Comparison of ENCODE assay signal across 29 cellular contexts in genomic region chr22:40705918-40706682, GRCh38. TPM values are rescaled to one million over a fixed set of nuclear protein-coding genes. Genes with fewer than 3 reads are reported as not detected.
"Had no signal": no experiment of that assay in that cellular context is flagged by ENCODE, and none has a peak within 500 bp of the region (broad histone marks: within the 10 kb centered on the region; RNA-seq: fewer than 3 reads in every experiment).

No MANE protein-coding gene starts in this region.

- H3K9ac ChIP-seq: neural progenitor cell, parathyroid adenoma had no signal

- H3K9me3 ChIP-seq: left lung, suprapubic skin, transverse colon had no signal

- FAIRE-seq: endothelial cell of umbilical vein, frontal cortex had no signal

- H3K36me3 ChIP-seq: esophagus squamous epithelium, left lung, neural progenitor cell, suprapubic skin, transverse colon had no signal

- ATAC-seq: left cardiac atrium; left lung; naive thymus-derived CD4-positive, alpha-beta T cell; sciatic nerve; stimulated activated naive CD8-positive, alpha-beta T cell treated with anti-CD3 and anti-CD28 coated beads, Interleukin-15, amount 100 ng/mL, for 72 hours had no signal

- H2AFZ ChIP-seq: neural progenitor cell, parathyroid adenoma had no signal

- H3K27ac ChIP-seq: coronary artery, esophagus squamous epithelium, left lung, neural progenitor cell, parathyroid adenoma, suprapubic skin, transverse colon had no signal

- H3K27me3 ChIP-seq: esophagus squamous epithelium, left lung, neural progenitor cell, suprapubic skin, transverse colon had no signal

- DNase-seq: dermis blood vessel endothelial cell; effector memory CD4-positive, alpha-beta T cell; erythroblast; esophagus squamous epithelium; head of caudate nucleus; left cardiac atrium; left lung; mesenchymal stem cell; midbrain; naive thymus-derived CD4-positive, alpha-beta T cell; stimulated activated CD4-positive, alpha-beta T cell treated with anti-CD3 and anti-CD28 coated beads, Interleukin-12 subunit alpha, Interleukin-12 subunit beta, amount 100 ng/mL, for 4 hours; stimulated activated CD4-positive, alpha-beta T cell treated with anti-CD3 and anti-CD28 coated beads, Interleukin-1b, Interleukin-23, amount 100 ng/mL, for 48 hours; stimulated activated CD4-positive, alpha-beta T cell treated with anti-CD3 and anti-CD28 coated beads, Interleukin-4, amount 100 ng/mL, for 1 hour; stimulated activated CD8-positive, alpha-beta memory T cell treated with anti-CD3 and anti-CD28 coated beads, Interleukin-4, amount 100 ng/mL, for 48 hours; stimulated activated naive CD4-positive, alpha-beta T cell; stimulated activated naive CD8-positive, alpha-beta T cell treated with anti-CD3 and anti-CD28 coated beads, Interleukin-15, amount 100 ng/mL, for 72 hours; transverse colon had no signal

- H3K4me1 ChIP-seq: parathyroid adenoma had no signal

- H3K4me3 ChIP-seq: coronary artery, esophagus squamous epithelium, left lung, neural progenitor cell, smooth muscle cell, suprapubic skin, transverse colon had no signal

- H3K4me2 ChIP-seq: neural progenitor cell, smooth muscle cell had no signal

- H3K79me2 ChIP-seq: parathyroid adenoma had no signal

- H3K4me3 Mint-ChIP-seq: naive thymus-derived CD4-positive, alpha-beta T cell; nephron; neural progenitor cell; stimulated activated naive CD8-positive, alpha-beta T cell treated with anti-CD3 and anti-CD28 coated beads, Interleukin-15, amount 100 ng/mL, for 72 hours had no signal

- H3K4me1 Mint-ChIP-seq: stimulated activated naive CD8-positive, alpha-beta T cell treated with anti-CD3 and anti-CD28 coated beads, Interleukin-15, amount 100 ng/mL, for 72 hours had no signal

- H3K27ac Mint-ChIP-seq: naive thymus-derived CD4-positive, alpha-beta T cell; progenitor cell of endocrine pancreas; stimulated activated naive CD8-positive, alpha-beta T cell treated with anti-CD3 and anti-CD28 coated beads, Interleukin-15, amount 100 ng/mL, for 72 hours had no signal

- H3K27me3 Mint-ChIP-seq: naive thymus-derived CD4-positive, alpha-beta T cell; progenitor cell of endocrine pancreas; stimulated activated naive CD8-positive, alpha-beta T cell treated with anti-CD3 and anti-CD28 coated beads, Interleukin-15, amount 100 ng/mL, for 72 hours had no signal

- H3K9me3 Mint-ChIP-seq: stimulated activated naive CD8-positive, alpha-beta T cell treated with anti-CD3 and anti-CD28 coated beads, Interleukin-15, amount 100 ng/mL, for 72 hours had no signal

RNA-seq across cellular contexts. Expression of gene MCHR1, which starts 26.8 kb away (rescaled TPM):
- total RNA-seq: dermis blood vessel endothelial cell; endothelial cell of umbilical vein; lung microvascular endothelial cell; naive thymus-derived CD4-positive, alpha-beta T cell; osteoblast had no signal
- polyA plus RNA-seq: endothelial cell of umbilical vein; naive thymus-derived CD4-positive, alpha-beta T cell had no signal
